In genomic region chr15:60416519-60416918, GRCh38 we compare ENCODE assay signal across 20 cellular contexts. TPM values are rescaled to one million over a fixed set of nuclear protein-coding genes. Genes with fewer than 3 reads are reported as not detected.
DNase-seq lines count a peak whose midpoint lies in the region; ATAC-seq and TF ChIP-seq lines count a peak whose summit lies in the region.
"Had no signal": no experiment of that assay in that cellular context is flagged by ENCODE, and none has a peak within 500 bp of the region (broad histone marks: within the 10 kb centered on the region; RNA-seq: fewer than 3 reads in every experiment).

No MANE protein-coding gene starts in this region.

- H3F3A ChIP-seq in MM.1S (ENCODE audit: insufficient read depth, low read length) = no peaks in the 10 kb centered on the region

- H3K14ac ChIP-seq in mesenchymal stem cell (ENCODE audit: low read length in 2 of 2) = no peak overlapping the region

- no peaks in the 10 kb centered on the region for H3K27me3 Mint-ChIP-seq in Calu3 (ENCODE audit: unreplicated experiment)
- H3K27me3 Mint-ChIP-seq: CD4-positive, alpha-beta T cell; CD8-positive, alpha-beta memory T cell had no signal

- H3K27ac Mint-ChIP-seq in Calu3 (ENCODE audit: unreplicated experiment) = peak overlapping the region; percentile 8
- H3K27ac Mint-ChIP-seq: CD4-positive, alpha-beta T cell had no signal

- no peak overlapping the region for H3K4me3 Mint-ChIP-seq in Calu3 (ENCODE audit: low read depth, unreplicated experiment)
- H3K4me3 Mint-ChIP-seq: CD14-positive monocyte; CD4-positive, alpha-beta T cell; CD8-positive, alpha-beta memory T cell had no signal

- H3K27me3 ChIP-seq in RWPE2 (ENCODE audit: insufficient read depth, poor library complexity, severe bottlenecking) (no peaks in the 10 kb centered on the region), mesenchymal stem cell (ENCODE audit: control insufficient read depth in 1 of 2, insufficient read depth in 1 of 2, low read length in 2 of 2) (no peaks in the 10 kb centered on the region), MM.1S (replicated peaks; ENCODE audit: insufficient read depth, low read length) (no peaks in the 10 kb centered on the region)
- H3K27me3 ChIP-seq: BE2C; BLaER1 treated with 17β-estradiol and CSF1 and Interleukin-3, amounts not matched to agents 10 nM and 100 nM had no signal

- peak overlapping the region; percentile 26 for H2AK5ac ChIP-seq in mesenchymal stem cell (ENCODE audit: low read length, severe bottlenecking)

- ATAC-seq in RWPE2 (ENCODE audit: low read depth) = no peak
- ATAC-seq: A549 had no signal

- H3K4me1 ChIP-seq in RWPE2 (ENCODE audit: insufficient read depth, poor library complexity, severe bottlenecking) = peaks cover 41% of the 10 kb centered on the region
- H3K4me1 ChIP-seq in mesenchymal stem cell (ENCODE audit: control insufficient read depth, insufficient read depth, low read depth, low read length) = peaks cover 1% of the 10 kb centered on the region
- H3K4me1 ChIP-seq in MM.1S (ENCODE audit: low read length) = no peaks in the 10 kb centered on the region

- 97% methylated on average over 3 of the region's 3 CpGs for WGBS in mesenchymal stem cell

- no peak overlapping the region for H3K18ac ChIP-seq in mesenchymal stem cell (ENCODE audit: low read depth in 1 of 2, low read length in 2 of 2)

- no peak for TF ChIP-seq CTCF in Calu3 (IDR thresholded peaks at IDR 0.05; ENCODE audit: unreplicated experiment)
- no peak for TF ChIP-seq CTCF in RWPE2 (IDR thresholded peaks at IDR 0.05; ENCODE audit: poor library complexity, severe bottlenecking)
- no peak for TF ChIP-seq CTCF in MM.1S (IDR thresholded peaks at IDR 0.05; ENCODE audit: low read length)

- H2AFZ ChIP-seq in mesenchymal stem cell (ENCODE audit: low read depth, low read length) (no peak overlapping the region), MM.1S (ENCODE audit: low read length) (no peak overlapping the region)

- intact Hi-C loops in Calu3 (cut with micrococcal nuclease; ENCODE audit: unreplicated experiment) = no loop called here

- no peak for DNase-seq in Calu3
- DNase-seq in RWPE2 (ENCODE audit: low spot score) = no peak
- DNase-seq in mesenchymal stem cell = no peak
- DNase-seq in MM.1S = no peak
- DNase-seq in GM03348 (ENCODE audit: low spot score) = no peak
- DNase-seq in GM19238 (ENCODE audit: insufficient read length, low spot score) = no peak
- DNase-seq: 8988T; ACHN; AML-193; BE2C; CD4-positive, alpha-beta T cell; CD8-positive, alpha-beta memory T cell; DMS79; EL; GDM1; GOT3 had no signal

- peaks cover 55% of the 10 kb centered on the region for H3K4me1 Mint-ChIP-seq in Calu3 (ENCODE audit: low read depth, unreplicated experiment)
- H3K4me1 Mint-ChIP-seq: CD8-positive, alpha-beta memory T cell had no signal

- H2BK120ac ChIP-seq in mesenchymal stem cell (ENCODE audit: low read depth, low read length) = no peak overlapping the region

- H4K8ac ChIP-seq in mesenchymal stem cell (ENCODE audit: low read length) = no peak overlapping the region

- H3K9me3 ChIP-seq in RWPE2 (ENCODE audit: severe bottlenecking) (no peaks in the 10 kb centered on the region), mesenchymal stem cell (ENCODE audit: control insufficient read depth, low read length) (no peaks in the 10 kb centered on the region), MM.1S (replicated peaks; ENCODE audit: insufficient read depth, low read length) (no peaks in the 10 kb centered on the region)
- H3K9me3 ChIP-seq: A549; BE2C; BLaER1 treated with 17β-estradiol and CSF1 and Interleukin-3, amounts not matched to agents 10 nM and 100 nM; HAP-1 had no signal

- H3K4ac ChIP-seq in mesenchymal stem cell (ENCODE audit: low read depth in 1 of 2, low read length in 2 of 2) = no peak overlapping the region

- peak overlapping the region; percentile 1 for H3K27ac ChIP-seq in RWPE2 (ENCODE audit: poor library complexity, severe bottlenecking)
- H3K27ac ChIP-seq in mesenchymal stem cell (ENCODE audit: low read length, poor library complexity, severe bottlenecking) = no peak overlapping the region
- no peak overlapping the region for H3K27ac ChIP-seq in MM.1S (ENCODE audit: low read length)
- H3K27ac ChIP-seq: BLaER1 treated with 17β-estradiol and CSF1 and Interleukin-3, amounts not matched to agents 10 nM and 100 nM had no signal

- H3K79me1 ChIP-seq in mesenchymal stem cell (replicated peaks; ENCODE audit: low read length, poor library complexity, severe bottlenecking) = no peaks in the 10 kb centered on the region

- BruUV-seq in Calu3 (replicated peaks; lab: Mats Ljungman, UMichigan) = no TSS peak

- H3K23ac ChIP-seq in mesenchymal stem cell (ENCODE audit: low read length in 2 of 2) = no peak overlapping the region

- no peaks in the 10 kb centered on the region for H3K9me3 Mint-ChIP-seq in Calu3 (ENCODE audit: low read depth, unreplicated experiment)
- H3K9me3 Mint-ChIP-seq: CD4-positive, alpha-beta T cell; CD8-positive, alpha-beta memory T cell had no signal

- H3K9ac ChIP-seq in mesenchymal stem cell (ENCODE audit: low read length) (no peak overlapping the region), MM.1S (ENCODE audit: low read length) (no peak overlapping the region)
- H3K9ac ChIP-seq: BLaER1 treated with 17β-estradiol and CSF1 and Interleukin-3, amounts not matched to agents 10 nM and 100 nM had no signal

- H2BK5ac ChIP-seq in mesenchymal stem cell (ENCODE audit: low read depth, low read length, poor library complexity, severe bottlenecking) = no peak overlapping the region

- H3K36me3 ChIP-seq in RWPE2 (ENCODE audit: low read depth) = no peaks in the 10 kb centered on the region
- H3K36me3 ChIP-seq in mesenchymal stem cell (ENCODE audit: control insufficient read depth in 1 of 2, insufficient read depth in 2 of 2, low read depth in 1 of 2, low read length in 2 of 2) = no peaks in the 10 kb centered on the region
- no peaks in the 10 kb centered on the region for H3K36me3 ChIP-seq in MM.1S (replicated peaks; ENCODE audit: insufficient read depth, low read length)
- H3K36me3 ChIP-seq: BE2C, HAP-1 had no signal

- CTCF ChIA-PET in Calu3 (lab: Charles Lee) = no interaction called here

- H3K36me3 Mint-ChIP-seq in Calu3 (ENCODE audit: insufficient read depth, unreplicated experiment) = peaks cover 10% of the 10 kb centered on the region

- no peaks in the 10 kb centered on the region for H4K20me1 ChIP-seq in MM.1S (ENCODE audit: insufficient read depth, low read length)
- H4K20me1 ChIP-seq: BLaER1 treated with 17β-estradiol and CSF1 and Interleukin-3, amounts not matched to agents 10 nM and 100 nM had no signal

- H3K4me2 ChIP-seq in mesenchymal stem cell (ENCODE audit: low read length, poor library complexity, severe bottlenecking) (no peak overlapping the region), MM.1S (ENCODE audit: low read depth, low read length) (no peak overlapping the region)
- H3K4me2 ChIP-seq: A549 had no signal

- no peak overlapping the region for H3K4me3 ChIP-seq in RWPE2 (ENCODE audit: severe bottlenecking)
- no peak overlapping the region for H3K4me3 ChIP-seq in mesenchymal stem cell (ENCODE audit: insufficient read depth in 1 of 2, low read depth in 1 of 2, low read length in 2 of 2)
- H3K4me3 ChIP-seq in MM.1S (ENCODE audit: low read length) = no peak overlapping the region
- H3K4me3 ChIP-seq: A549; BLaER1 treated with 17β-estradiol and CSF1 and Interleukin-3, amounts not matched to agents 10 nM and 100 nM; HAP-1 had no signal

- no peak overlapping the region for H4K91ac ChIP-seq in mesenchymal stem cell (ENCODE audit: low read length)

- no peaks in the 10 kb centered on the region for H3K79me2 ChIP-seq in MM.1S (ENCODE audit: low read length)

- no peak overlapping the region for H2BK12ac ChIP-seq in mesenchymal stem cell (ENCODE audit: low read length in 2 of 2)

- H3K9me2 ChIP-seq in MM.1S (replicated peaks; ENCODE audit: insufficient read depth, low read length) = no peaks in the 10 kb centered on the region

- H2BK15ac ChIP-seq in mesenchymal stem cell (ENCODE audit: low read depth, poor library complexity, severe bottlenecking) = no peak overlapping the region

RNA-seq across cellular contexts. Expression of gene ANXA2, which starts 18.7 kb away (rescaled TPM):
- total RNA-seq in Calu3 (2022) = 3,100 and 3,305 TPM in 2 replicates
- 2,051 TPM for polyA plus RNA-seq in mesenchymal stem cell (2013, experiment 1 of 2)
- 2,053 TPM for polyA plus RNA-seq in mesenchymal stem cell (2013, experiment 2 of 2)
